ENCODE assay signal across 1 cellular context in the genomic region with DNA sequence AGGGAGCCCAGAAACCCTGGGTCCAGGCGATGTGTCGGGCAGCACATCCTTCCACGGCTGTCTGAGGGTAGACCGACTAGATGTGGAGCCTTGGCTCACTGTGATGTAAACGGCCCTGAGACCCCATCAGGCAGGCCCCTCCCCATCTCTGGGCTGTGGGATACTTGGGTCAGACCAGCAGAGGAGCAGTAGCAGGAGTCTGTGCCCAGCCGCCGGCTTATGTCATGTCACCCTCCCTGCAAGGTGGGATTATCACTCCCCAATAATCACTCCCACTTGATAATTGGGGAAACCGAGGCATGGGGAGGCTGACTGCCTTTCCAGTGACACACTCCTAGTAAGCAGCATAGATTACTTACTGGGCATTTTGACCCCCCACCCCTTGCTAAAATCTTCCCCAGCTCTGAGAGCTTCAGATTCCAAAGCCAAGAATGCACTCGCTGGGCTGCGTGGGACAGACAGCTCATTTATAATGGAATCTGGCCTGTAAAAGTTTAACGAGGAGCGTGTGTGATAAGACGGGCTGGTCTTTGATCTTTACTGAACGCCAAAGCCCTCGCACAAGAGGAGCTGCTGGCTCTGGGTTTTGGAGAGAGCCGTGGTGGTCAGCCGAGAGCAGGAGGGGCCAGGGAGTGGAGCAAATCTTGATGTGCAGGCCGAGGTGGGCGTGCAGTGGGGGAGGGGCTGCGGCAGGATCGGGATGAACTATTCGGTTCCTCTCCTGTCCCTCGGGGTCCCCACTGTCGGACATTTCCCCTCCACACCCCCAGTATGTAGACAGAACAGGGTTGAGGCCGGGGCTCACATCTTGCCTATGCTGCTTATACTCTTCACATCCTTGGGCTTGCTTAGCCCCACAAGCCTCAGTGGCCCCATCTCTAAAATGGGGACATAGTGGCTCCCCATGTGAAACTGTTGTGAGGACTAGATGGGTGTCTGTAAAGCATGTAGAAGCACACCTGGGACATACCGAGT.
TF ChIP-seq lines count a peak whose summit lies in the region.

No MANE protein-coding gene starts in this region.

TF ChIP-seq in HepG2, 621 proteins besides CTCF, POLR2A, EP300 and RAD21 (continued from another document and continues in another):
- TF ChIP-seq, protein P1, sequence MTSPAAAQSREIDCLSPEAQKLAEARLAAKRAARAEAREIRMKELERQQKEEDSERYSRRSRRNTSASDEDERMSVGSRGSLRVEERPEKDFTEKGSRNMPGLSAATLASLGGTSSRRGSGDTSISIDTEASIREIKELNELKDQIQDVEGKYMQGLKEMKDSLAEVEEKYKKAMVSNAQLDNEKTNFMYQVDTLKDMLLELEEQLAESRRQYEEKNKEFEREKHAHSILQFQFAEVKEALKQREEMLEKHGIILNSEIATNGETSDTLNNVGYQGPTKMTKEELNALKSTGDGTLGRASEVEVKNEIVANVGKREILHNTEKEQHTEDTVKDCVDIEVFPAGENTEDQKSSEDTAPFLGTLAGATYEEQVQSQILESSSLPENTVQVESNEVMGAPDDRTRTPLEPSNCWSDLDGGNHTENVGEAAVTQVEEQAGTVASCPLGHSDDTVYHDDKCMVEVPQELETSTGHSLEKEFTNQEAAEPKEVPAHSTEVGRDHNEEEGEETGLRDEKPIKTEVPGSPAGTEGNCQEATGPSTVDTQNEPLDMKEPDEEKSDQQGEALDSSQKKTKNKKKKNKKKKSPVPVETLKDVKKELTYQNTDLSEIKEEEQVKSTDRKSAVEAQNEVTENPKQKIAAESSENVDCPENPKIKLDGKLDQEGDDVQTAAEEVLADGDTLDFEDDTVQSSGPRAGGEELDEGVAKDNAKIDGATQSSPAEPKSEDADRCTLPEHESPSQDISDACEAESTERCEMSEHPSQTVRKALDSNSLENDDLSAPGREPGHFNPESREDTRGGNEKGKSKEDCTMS (CRISPR knock-in tag; conservative IDR thresholded peaks at IDR 0.05), result no peak
- TF ChIP-seq ZNF326 (CRISPR knock-in tag; IDR thresholded peaks at IDR 0.05; ENCODE audit: borderline replicate concordance), result no peak
- TF ChIP-seq, protein P2, sequence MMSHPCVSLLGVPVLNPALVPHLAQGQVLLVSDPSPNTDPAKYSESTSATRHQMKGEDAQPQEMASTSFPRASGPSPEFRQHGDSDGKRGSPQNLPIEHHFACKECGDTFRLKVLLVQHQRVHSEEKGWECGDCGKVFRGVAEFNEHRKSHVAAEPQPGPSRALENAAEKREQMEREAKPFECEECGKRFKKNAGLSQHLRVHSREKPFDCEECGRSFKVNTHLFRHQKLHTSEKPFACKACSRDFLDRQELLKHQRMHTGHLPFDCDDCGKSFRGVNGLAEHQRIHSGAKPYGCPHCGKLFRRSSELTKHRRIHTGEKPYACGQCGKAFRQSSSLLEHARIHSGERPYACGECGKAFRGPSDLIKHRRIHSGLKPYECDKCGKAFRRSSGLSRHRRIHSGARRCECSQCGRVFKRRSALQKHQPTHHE (CRISPR knock-in tag; IDR thresholded peaks at IDR 0.05; ENCODE audit: borderline replicate concordance), result no peak; the same call in 1 of the 2 replicates
- TF ChIP-seq PHF21A (CRISPR knock-in tag; IDR thresholded peaks at IDR 0.05), result peak; percentile 90
- TF ChIP-seq, protein P3, sequence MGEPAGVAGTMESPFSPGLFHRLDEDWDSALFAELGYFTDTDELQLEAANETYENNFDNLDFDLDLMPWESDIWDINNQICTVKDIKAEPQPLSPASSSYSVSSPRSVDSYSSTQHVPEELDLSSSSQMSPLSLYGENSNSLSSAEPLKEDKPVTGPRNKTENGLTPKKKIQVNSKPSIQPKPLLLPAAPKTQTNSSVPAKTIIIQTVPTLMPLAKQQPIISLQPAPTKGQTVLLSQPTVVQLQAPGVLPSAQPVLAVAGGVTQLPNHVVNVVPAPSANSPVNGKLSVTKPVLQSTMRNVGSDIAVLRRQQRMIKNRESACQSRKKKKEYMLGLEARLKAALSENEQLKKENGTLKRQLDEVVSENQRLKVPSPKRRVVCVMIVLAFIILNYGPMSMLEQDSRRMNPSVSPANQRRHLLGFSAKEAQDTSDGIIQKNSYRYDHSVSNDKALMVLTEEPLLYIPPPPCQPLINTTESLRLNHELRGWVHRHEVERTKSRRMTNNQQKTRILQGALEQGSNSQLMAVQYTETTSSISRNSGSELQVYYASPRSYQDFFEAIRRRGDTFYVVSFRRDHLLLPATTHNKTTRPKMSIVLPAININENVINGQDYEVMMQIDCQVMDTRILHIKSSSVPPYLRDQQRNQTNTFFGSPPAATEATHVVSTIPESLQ (CRISPR knock-in tag; conservative IDR thresholded peaks at IDR 0.05), result no peak
- TF ChIP-seq ZNF230 (CRISPR knock-in tag; IDR thresholded peaks at IDR 0.05), result no peak
- TF ChIP-seq, protein P4, sequence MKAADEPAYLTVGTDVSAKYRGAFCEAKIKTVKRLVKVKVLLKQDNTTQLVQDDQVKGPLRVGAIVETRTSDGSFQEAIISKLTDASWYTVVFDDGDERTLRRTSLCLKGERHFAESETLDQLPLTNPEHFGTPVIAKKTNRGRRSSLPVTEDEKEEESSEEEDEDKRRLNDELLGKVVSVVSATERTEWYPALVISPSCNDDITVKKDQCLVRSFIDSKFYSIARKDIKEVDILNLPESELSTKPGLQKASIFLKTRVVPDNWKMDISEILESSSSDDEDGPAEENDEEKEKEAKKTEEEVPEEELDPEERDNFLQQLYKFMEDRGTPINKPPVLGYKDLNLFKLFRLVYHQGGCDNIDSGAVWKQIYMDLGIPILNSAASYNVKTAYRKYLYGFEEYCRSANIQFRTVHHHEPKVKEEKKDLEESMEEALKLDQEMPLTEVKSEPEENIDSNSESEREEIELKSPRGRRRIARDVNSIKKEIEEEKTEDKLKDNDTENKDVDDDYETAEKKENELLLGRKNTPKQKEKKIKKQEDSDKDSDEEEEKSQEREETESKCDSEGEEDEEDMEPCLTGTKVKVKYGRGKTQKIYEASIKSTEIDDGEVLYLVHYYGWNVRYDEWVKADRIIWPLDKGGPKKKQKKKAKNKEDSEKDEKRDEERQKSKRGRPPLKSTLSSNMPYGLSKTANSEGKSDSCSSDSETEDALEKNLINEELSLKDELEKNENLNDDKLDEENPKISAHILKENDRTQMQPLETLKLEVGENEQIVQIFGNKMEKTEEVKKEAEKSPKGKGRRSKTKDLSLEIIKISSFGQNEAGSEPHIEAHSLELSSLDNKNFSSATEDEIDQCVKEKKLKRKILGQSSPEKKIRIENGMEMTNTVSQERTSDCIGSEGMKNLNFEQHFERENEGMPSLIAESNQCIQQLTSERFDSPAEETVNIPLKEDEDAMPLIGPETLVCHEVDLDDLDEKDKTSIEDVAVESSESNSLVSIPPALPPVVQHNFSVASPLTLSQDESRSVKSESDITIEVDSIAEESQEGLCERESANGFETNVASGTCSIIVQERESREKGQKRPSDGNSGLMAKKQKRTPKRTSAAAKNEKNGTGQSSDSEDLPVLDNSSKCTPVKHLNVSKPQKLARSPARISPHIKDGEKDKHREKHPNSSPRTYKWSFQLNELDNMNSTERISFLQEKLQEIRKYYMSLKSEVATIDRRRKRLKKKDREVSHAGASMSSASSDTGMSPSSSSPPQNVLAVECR (CRISPR knock-in tag; IDR thresholded peaks at IDR 0.05; ENCODE audit: borderline replicate concordance), result peak; percentile 4; the same call in 1 of the 2 replicates
- TF ChIP-seq NR2F2 (IDR thresholded peaks at IDR 0.05; ENCODE audit: borderline replicate concordance, low read depth), result 0 out of 2 replicates have a peak, but pooled peaks have one; percentile 12
- TF ChIP-seq SOX13 (IDR thresholded peaks at IDR 0.05), result no peak
- TF ChIP-seq SOX13 (CRISPR knock-in tag; conservative IDR thresholded peaks at IDR 0.05 in 1 of 2, IDR thresholded peaks at IDR 0.05 in 1 of 2), result peak in 1 of 2 experiments; percentile 67; a peak in 2 of 4 replicates
- TF ChIP-seq ZNF225 (CRISPR knock-in tag; IDR thresholded peaks at IDR 0.05), result no peak
- TF ChIP-seq, protein P5, sequence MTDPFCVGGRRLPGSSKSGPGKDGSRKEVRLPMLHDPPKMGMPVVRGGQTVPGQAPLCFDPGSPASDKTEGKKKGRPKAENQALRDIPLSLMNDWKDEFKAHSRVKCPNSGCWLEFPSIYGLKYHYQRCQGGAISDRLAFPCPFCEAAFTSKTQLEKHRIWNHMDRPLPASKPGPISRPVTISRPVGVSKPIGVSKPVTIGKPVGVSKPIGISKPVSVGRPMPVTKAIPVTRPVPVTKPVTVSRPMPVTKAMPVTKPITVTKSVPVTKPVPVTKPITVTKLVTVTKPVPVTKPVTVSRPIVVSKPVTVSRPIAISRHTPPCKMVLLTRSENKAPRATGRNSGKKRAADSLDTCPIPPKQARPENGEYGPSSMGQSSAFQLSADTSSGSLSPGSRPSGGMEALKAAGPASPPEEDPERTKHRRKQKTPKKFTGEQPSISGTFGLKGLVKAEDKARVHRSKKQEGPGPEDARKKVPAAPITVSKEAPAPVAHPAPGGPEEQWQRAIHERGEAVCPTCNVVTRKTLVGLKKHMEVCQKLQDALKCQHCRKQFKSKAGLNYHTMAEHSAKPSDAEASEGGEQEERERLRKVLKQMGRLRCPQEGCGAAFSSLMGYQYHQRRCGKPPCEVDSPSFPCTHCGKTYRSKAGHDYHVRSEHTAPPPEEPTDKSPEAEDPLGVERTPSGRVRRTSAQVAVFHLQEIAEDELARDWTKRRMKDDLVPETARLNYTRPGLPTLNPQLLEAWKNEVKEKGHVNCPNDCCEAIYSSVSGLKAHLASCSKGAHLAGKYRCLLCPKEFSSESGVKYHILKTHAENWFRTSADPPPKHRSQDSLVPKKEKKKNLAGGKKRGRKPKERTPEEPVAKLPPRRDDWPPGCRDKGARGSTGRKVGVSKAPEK (CRISPR knock-in tag; IDR thresholded peaks at IDR 0.05; ENCODE audit: borderline replicate concordance), result peak; percentile 81; the same call in 1 of the 2 replicates
- TF ChIP-seq SIX4 (CRISPR knock-in tag; IDR thresholded peaks at IDR 0.05), result peak; percentile 42; the same call in 1 of the 2 replicates
- peak; percentile 17; the same call in 1 of the 2 replicates for TF ChIP-seq DMAP1 (CRISPR knock-in tag; IDR thresholded peaks at IDR 0.05)
- TF ChIP-seq ZNF543 (CRISPR knock-in tag; IDR thresholded peaks at IDR 0.05), result peak; percentile 73; the same call in 1 of the 2 replicates
- peak; percentile 95 for TF ChIP-seq ZBTB7B (CRISPR knock-in tag; IDR thresholded peaks at IDR 0.05)
- peak; percentile 51; the same call in 1 of the 2 replicates for TF ChIP-seq NCOA2 (CRISPR knock-in tag; IDR thresholded peaks at IDR 0.05)
- no peak for TF ChIP-seq ZFP36L1 (CRISPR knock-in tag; IDR thresholded peaks at IDR 0.05)
- TF ChIP-seq XRCC5 (optimal IDR thresholded peaks at IDR 0.05; ENCODE audit: low read length), result peak; percentile 90
- peak; percentile 49; the same call in 1 of the 2 replicates for TF ChIP-seq ZNF563 (CRISPR knock-in tag; IDR thresholded peaks at IDR 0.05)
- TF ChIP-seq ZNF883 (CRISPR knock-in tag; IDR thresholded peaks at IDR 0.05; ENCODE audit: not compliant biosample characterization), result peak; percentile 34
- TF ChIP-seq, protein P6, sequence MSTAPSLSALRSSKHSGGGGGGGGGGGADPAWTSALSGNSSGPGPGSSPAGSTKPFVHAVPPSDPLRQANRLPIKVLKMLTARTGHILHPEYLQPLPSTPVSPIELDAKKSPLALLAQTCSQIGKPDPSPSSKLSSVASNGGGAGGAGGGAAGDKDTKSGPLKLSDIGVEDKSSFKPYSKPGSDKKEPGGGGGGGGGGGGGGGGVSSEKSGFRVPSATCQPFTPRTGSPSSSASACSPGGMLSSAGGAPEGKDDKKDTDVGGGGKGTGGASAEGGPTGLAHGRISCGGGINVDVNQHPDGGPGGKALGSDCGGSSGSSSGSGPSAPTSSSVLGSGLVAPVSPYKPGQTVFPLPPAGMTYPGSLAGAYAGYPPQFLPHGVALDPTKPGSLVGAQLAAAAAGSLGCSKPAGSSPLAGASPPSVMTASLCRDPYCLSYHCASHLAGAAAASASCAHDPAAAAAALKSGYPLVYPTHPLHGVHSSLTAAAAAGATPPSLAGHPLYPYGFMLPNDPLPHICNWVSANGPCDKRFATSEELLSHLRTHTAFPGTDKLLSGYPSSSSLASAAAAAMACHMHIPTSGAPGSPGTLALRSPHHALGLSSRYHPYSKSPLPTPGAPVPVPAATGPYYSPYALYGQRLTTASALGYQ (CRISPR knock-in tag; IDR thresholded peaks at IDR 0.05), result peak; percentile 85; the same call in 1 of the 2 replicates
- no peak for TF ChIP-seq FLYWCH1 (CRISPR knock-in tag; IDR thresholded peaks at IDR 0.05)
- no peak; the same call in 1 of the 2 replicates for TF ChIP-seq HIVEP1 (CRISPR knock-in tag; IDR thresholded peaks at IDR 0.05)
- 0 out of 4 replicates have a peak, but pooled peaks of 1 of the 2 experiments have one; percentile 12 for TF ChIP-seq NR2F1 (CRISPR knock-in tag; IDR thresholded peaks at IDR 0.05)
- peak; percentile 36; the same call in 1 of the 2 replicates for TF ChIP-seq REPIN1 (CRISPR knock-in tag; IDR thresholded peaks at IDR 0.05; ENCODE audit: borderline replicate concordance, low read depth)
- TF ChIP-seq IRX3 (CRISPR knock-in tag; IDR thresholded peaks at IDR 0.05; ENCODE audit: borderline replicate concordance, low read depth), result peak; percentile 1; the same call in 1 of the 2 replicates
- TF ChIP-seq SKI (IDR thresholded peaks at IDR 0.05; ENCODE audit: partially characterized antibody), result peak; percentile 66
- peak; percentile 33; the same call in 1 of the 2 replicates for TF ChIP-seq ZFX (CRISPR knock-in tag; IDR thresholded peaks at IDR 0.05; ENCODE audit: low read depth)
- peak; percentile 18; the same call in 1 of the 2 replicates for TF ChIP-seq ELF3 (CRISPR knock-in tag; IDR thresholded peaks at IDR 0.05)
- TF ChIP-seq ZNF777 (CRISPR knock-in tag; IDR thresholded peaks at IDR 0.05), result 0 out of 2 replicates have a peak, but pooled peaks have one; percentile 33
- TF ChIP-seq, protein P7, sequence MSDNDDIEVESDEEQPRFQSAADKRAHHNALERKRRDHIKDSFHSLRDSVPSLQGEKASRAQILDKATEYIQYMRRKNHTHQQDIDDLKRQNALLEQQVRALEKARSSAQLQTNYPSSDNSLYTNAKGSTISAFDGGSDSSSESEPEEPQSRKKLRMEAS (IDR thresholded peaks at IDR 0.05), result peak; percentile 48; the same call in 1 of the 2 replicates
- TF ChIP-seq, protein P8, sequence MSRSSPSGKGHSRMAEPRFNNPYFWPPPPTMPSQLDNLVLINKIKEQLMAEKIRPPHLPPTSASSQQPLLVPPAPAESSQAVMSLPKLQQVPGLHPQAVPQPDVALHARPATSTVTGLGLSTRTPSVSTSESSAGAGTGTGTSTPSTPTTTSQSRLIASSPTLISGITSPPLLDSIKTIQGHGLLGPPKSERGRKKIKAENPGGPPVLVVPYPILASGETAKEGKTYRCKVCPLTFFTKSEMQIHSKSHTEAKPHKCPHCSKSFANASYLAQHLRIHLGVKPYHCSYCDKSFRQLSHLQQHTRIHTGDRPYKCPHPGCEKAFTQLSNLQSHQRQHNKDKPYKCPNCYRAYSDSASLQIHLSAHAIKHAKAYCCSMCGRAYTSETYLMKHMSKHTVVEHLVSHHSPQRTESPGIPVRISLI (CRISPR knock-in tag; IDR thresholded peaks at IDR 0.05; ENCODE audit: borderline replicate concordance), result no peak
- TF ChIP-seq LCORL (IDR thresholded peaks at IDR 0.05), result no peak
- peak; percentile 88; the same call in 1 of the 2 replicates for TF ChIP-seq LCORL (CRISPR knock-in tag; IDR thresholded peaks at IDR 0.05)
- TF ChIP-seq BCL6 (CRISPR knock-in tag; IDR thresholded peaks at IDR 0.05), result peak; percentile 67; the same call in 1 of the 2 replicates
- peak; percentile 66 for TF ChIP-seq BHLHE40 (IDR thresholded peaks at IDR 0.05; ENCODE audit: low read length)
- TF ChIP-seq ZNF629 (CRISPR knock-in tag; conservative IDR thresholded peaks at IDR 0.05), result peak; percentile 97
- TF ChIP-seq SOX6 (IDR thresholded peaks at IDR 0.05), result no peak
- TF ChIP-seq SOX6 (CRISPR knock-in tag; IDR thresholded peaks at IDR 0.05), result peak; percentile 74
